In the genomic region with DNA sequence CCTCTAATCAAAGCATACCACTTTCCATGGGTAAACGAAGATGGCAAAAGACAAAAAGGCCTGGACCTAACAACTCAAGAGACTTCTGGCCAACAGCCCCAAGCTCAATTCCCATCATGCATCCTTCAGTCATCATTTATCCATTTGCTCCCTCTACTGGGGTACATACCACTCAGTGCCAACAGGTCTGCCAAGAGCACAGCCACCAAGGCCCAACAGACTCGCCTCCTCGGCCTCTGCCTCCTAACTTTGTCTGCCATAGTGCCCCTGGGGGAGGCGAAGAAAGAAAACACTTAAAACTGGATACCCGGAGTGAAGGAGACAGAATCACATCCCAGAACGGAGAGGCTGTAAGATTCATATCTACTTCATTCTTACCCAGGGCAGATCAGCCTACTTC, we compare ENCODE assay signal across 7 cellular contexts.
DNase-seq lines count a peak whose midpoint lies in the region; ATAC-seq and FAIRE-seq lines count a peak whose summit lies in the region.
"Had no signal": no experiment of that assay in that cellular context is flagged by ENCODE, and none has a peak within 500 bp of the region (broad histone marks: within the 10 kb centered on the region; RNA-seq: fewer than 3 reads in every experiment).

No MANE protein-coding gene starts in this region.

- peak overlapping the region; percentile 77 for H3K4me3 ChIP-seq in iPS-11a (ENCODE audit: low read depth, low read length)

- DNase-seq in DMS 273 (lab: John Stamatoyannopoulos, UW; ENCODE audit: unreplicated experiment) (peak; percentile 45), DMS 273 treated with DMSO at 0.1 percent for 48 hours (lab: John Stamatoyannopoulos, UW) (no peak), urothelium cell line (ENCODE audit: low spot score) (peak; percentile 9)
- no peak for DNase-seq in T-helper 2 cell treated with Interferon-gamma antibody and Interleukin-4, amounts not matched to agents 5 μg/mL and 100 μg/mL, for 36 hours (ENCODE audit: low spot score)

- peaks cover 53% of the 10 kb centered on the region for H3K36me3 Mint-ChIP-seq in T-helper 2 cell treated with Interferon-gamma antibody and Interleukin-4, amounts not matched to agents 5 μg/mL and 100 μg/mL, for 36 hours (ENCODE audit: low read depth)

- H3K4me1 Mint-ChIP-seq in T-helper 2 cell treated with Interferon-gamma antibody and Interleukin-4, amounts not matched to agents 5 μg/mL and 100 μg/mL, for 36 hours (ENCODE audit: low read depth), result peaks cover 19% of the 10 kb centered on the region

- no peak for FAIRE-seq in urothelium cell line (lab: Jason Lieb, UNC)
- FAIRE-seq: A204.1 had no signal

- H3K4me3 Mint-ChIP-seq in T-helper 2 cell treated with Interferon-gamma antibody and Interleukin-4, amounts not matched to agents 5 μg/mL and 100 μg/mL, for 36 hours, result peak overlapping the region; percentile 91

- no peaks in the 10 kb centered on the region for H3K9me3 Mint-ChIP-seq in T-helper 2 cell treated with Interferon-gamma antibody and Interleukin-4, amounts not matched to agents 5 μg/mL and 100 μg/mL, for 36 hours

- H3K27me3 Mint-ChIP-seq in T-helper 2 cell treated with Interferon-gamma antibody and Interleukin-4, amounts not matched to agents 5 μg/mL and 100 μg/mL, for 36 hours (ENCODE audit: low read depth), result no peaks in the 10 kb centered on the region

- H3K27ac Mint-ChIP-seq in T-helper 2 cell treated with Interferon-gamma antibody and Interleukin-4, amounts not matched to agents 5 μg/mL and 100 μg/mL, for 36 hours, result peak overlapping the region; percentile 83

- no peak for ATAC-seq in HG02852 (IDR thresholded peaks at IDR 0.05; ENCODE audit: unreplicated experiment)

Comparison
In these comparisons a context has a peak if more than half of its experiments do, and no peak if none do; other contexts are left out.
1. DNase-seq: peak in DMS 273 (single experiment) and urothelium cell line (single experiment); none in DMS 273 treated with DMSO at 0.1 percent for 48 hours (single experiment) and T-helper 2 cell treated with Interferon-gamma antibody and Interleukin-4, amounts not matched to agents 5 μg/mL and 100 μg/mL, for 36 hours (single experiment).